17 cellular contexts compared by ENCODE assay signal in the genomic region with DNA sequence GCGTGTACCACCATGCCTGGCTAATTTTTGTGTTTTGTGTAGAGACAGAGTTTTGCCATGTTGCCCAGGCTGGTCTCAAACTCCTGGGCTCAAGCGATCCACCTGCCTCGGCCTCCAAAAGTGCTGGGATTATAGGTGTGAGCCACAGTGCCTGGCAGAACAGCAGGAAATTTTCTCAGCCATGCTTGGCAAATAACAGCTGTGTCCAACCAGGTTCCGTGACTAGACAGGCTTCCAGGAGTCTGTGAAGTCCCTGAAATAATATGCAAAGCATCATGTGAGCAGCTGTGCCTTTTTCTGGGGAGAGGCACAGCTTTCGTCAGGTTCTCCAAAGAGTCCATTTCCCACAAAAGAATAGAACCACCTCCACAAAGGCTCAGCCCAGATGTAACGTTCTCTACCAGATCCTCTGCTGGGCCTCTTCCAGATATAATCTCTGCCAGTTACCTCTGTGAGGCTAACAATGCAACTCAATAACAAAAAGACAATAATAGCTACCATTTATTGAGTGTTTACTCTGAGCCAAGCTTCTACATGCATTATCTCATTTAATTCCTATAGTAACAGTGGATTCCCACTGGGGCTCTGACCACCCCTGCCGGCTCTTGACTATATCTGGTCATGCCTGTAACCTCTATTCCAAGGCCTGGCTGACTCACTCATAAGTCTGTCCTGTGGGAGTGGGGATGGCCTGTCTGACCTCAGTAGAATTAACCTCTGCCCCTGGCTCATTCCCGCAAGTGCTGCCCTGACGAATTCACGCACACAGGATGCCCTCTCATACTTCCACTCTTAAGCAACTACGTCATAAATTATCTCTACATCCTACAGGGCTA. TPM values are rescaled to one million over a fixed set of nuclear protein-coding genes. Genes with fewer than 3 reads are reported as not detected.
DNase-seq lines count a peak whose midpoint lies in the region; ATAC-seq and TF ChIP-seq lines count a peak whose summit lies in the region.
"Had no signal": no experiment of that assay in that cellular context is flagged by ENCODE, and none has a peak within 500 bp of the region (broad histone marks: within the 10 kb centered on the region; RNA-seq: fewer than 3 reads in every experiment).

No MANE protein-coding gene starts in this region.

- H3K36me3 ChIP-seq in PC-3 (ENCODE audit: low read depth, low read length) = no peaks in the 10 kb centered on the region
- H3K36me3 ChIP-seq: cardiac muscle cell had no signal

- H3K4me1 ChIP-seq in PC-3 (ENCODE audit: insufficient read depth, low read length) = no peaks in the 10 kb centered on the region

- no peak for ATAC-seq in PC-3
- ATAC-seq: Panc1, T-cell had no signal

- no peaks in the 10 kb centered on the region for H3K9me3 ChIP-seq in PC-3 (ENCODE audit: low read length)

- no TSS peak for BruUV-seq in PC-3 (replicated peaks; lab: Mats Ljungman, UMichigan)

- H3K9ac ChIP-seq in PC-3 (ENCODE audit: low read length) = no peak overlapping the region

- intact Hi-C loops in PC-3 (cut with micrococcal nuclease) = no loop called here

- no peak overlapping the region for H3K27ac ChIP-seq in coronary artery
- H3K27ac ChIP-seq in PC-3 (ENCODE audit: low read length) = no peak overlapping the region
- H3K27ac ChIP-seq: cardiac muscle cell had no signal

- DNase-seq in NCI-H1092 treated with DMSO at 0.1 percent for 48 hours (lab: John Stamatoyannopoulos, UW) (peak; percentile 13), NCI-H1092 (lab: John Stamatoyannopoulos, UW) (no peak), NCI-H345 treated with DMSO at 0.1 percent for 48 hours (lab: John Stamatoyannopoulos, UW; ENCODE audit: unreplicated experiment) (peak; percentile 18), fibroblast of pulmonary artery (ENCODE audit: low read depth) (peak; percentile 34), renal cortical epithelial cell (ENCODE audit: low read depth) (peak; percentile 21), coronary artery (ENCODE audit: low spot score) (no peak), iPS-NIHi11 (ENCODE audit: low spot score) (no peak), PC-3 (no peak)
- DNase-seq: activated CD8-positive, alpha-beta memory T cell treated with anti-CD3 and anti-CD28 coated beads, Interleukin-2, amount 50 U/mL, for 48 hours; activated naive CD4-positive, alpha-beta T cell treated with anti-CD3 and anti-CD28 coated beads, Interleukin-2, amount 10 ng/mL, durations not matched to agents 7 days and 5 days; CD4-positive, alpha-beta T cell; retina; stimulated activated CD4-positive, alpha-beta T cell treated with anti-CD3 and anti-CD28 coated beads, Interleukin-2, amount 100 ng/mL, for 48 hours; T-cell had no signal

- peaks cover 19% of the 10 kb centered on the region for H3K27me3 ChIP-seq in PC-3 (ENCODE audit: low read length)

- TF ChIP-seq CTCF in fibroblast of pulmonary artery (IDR thresholded peaks at IDR 0.05; ENCODE audit: low read length, missing control alignments) (no peak), coronary artery (IDR thresholded peaks at IDR 0.05) (no peak), PC-3 (conservative IDR thresholded peaks at IDR 0.05; ENCODE audit: low read depth, low read length) (no peak)

- CTCF ChIA-PET in PC-3 (lab: Charles Lee) = no interaction called here

- H3K9me2 ChIP-seq in PC-3 (replicated peaks; ENCODE audit: low read length) = no peaks in the 10 kb centered on the region

- no peak overlapping the region for H3K4me3 ChIP-seq in fibroblast of pulmonary artery (replicated peaks; ENCODE audit: low read depth, low read length)
- no peak overlapping the region for H3K4me3 ChIP-seq in coronary artery
- no peak overlapping the region for H3K4me3 ChIP-seq in PC-3 (ENCODE audit: low read length)
- H3K4me3 ChIP-seq: cardiac muscle cell had no signal

- POLR2A ChIA-PET in PC-3 (lab: Charles Lee; ENCODE audit: unreplicated experiment) = no interaction called here

- no peak overlapping the region for H2AFZ ChIP-seq in PC-3 (ENCODE audit: low read length)

- H3K4me2 ChIP-seq in PC-3 (ENCODE audit: low read length) = no peak overlapping the region

- no peaks in the 10 kb centered on the region for H4K20me1 ChIP-seq in PC-3 (ENCODE audit: low read length)

- no peaks in the 10 kb centered on the region for H3F3A ChIP-seq in PC-3 (ENCODE audit: low read length, unreplicated experiment)

- H3K79me2 ChIP-seq in PC-3 (ENCODE audit: low read length) = no peaks in the 10 kb centered on the region

RNA-seq across cellular contexts. Expression of gene NKAIN1, which starts 4.0 kb away (rescaled TPM):
- 0.10 TPM in 1 of 2 replicates, not detected in the other for total RNA-seq in renal cortical epithelial cell
- 0.18 and 0.75 TPM in 2 replicates for total RNA-seq in PC-3 (2014; rRNA removed)
- total RNA-seq: CD4-positive, alpha-beta T cell; HFFc6 had no signal

RNA-seq across cellular contexts. Expression of gene SNRNP40, which starts 52.9 kb away (rescaled TPM):
- total RNA-seq in renal cortical epithelial cell (54.7 and 117 TPM in 2 replicates), PC-3 (2014; rRNA removed) (230 and 288 TPM in 2 replicates)

RNA-seq across cellular contexts. Expression of gene ZCCHC17, which starts 53.2 kb away (rescaled TPM):
- total RNA-seq in renal cortical epithelial cell (50.9 and 68.8 TPM in 2 replicates), PC-3 (2014; rRNA removed) (30.2 and 34.7 TPM in 2 replicates)

Comparison
In these comparisons a context has a peak if more than half of its experiments do, and no peak if none do; other contexts are left out.
1. DNase-seq: peak in NCI-H1092 treated with DMSO at 0.1 percent for 48 hours (single experiment), NCI-H345 treated with DMSO at 0.1 percent for 48 hours (single experiment), fibroblast of pulmonary artery (single experiment) and renal cortical epithelial cell (single experiment); none in NCI-H1092 (single experiment), coronary artery (single experiment), iPS-NIHi11 (single experiment) and PC-3 (single experiment).